In genomic region chr20:433300-433975, GRCh38 we compare ENCODE assay signal across 8 cellular contexts. TPM values are rescaled to one million over a fixed set of nuclear protein-coding genes. Genes with fewer than 3 reads are reported as not detected.
DNase-seq lines count a peak whose midpoint lies in the region; ATAC-seq and TF ChIP-seq lines count a peak whose summit lies in the region.

No MANE protein-coding gene starts in this region.

- no peaks in the 10 kb centered on the region for H3K27me3 Mint-ChIP-seq in naive thymus-derived CD4-positive, alpha-beta T cell

- WGBS in esophagus squamous epithelium, 2 donors, result 63 to 77% methylated on average over 9 to 10 of the region's 12 CpGs

- peak overlapping the region; percentile 79 for H3K4me2 ChIP-seq in BLaER1

- H3K27ac ChIP-seq in BLaER1 (peak overlapping the region; percentile 50), esophagus squamous epithelium (no peak overlapping the region)
- H3K27ac ChIP-seq in naive thymus-derived CD4-positive, alpha-beta T cell (ENCODE audit: low read depth, low read length), result peak overlapping the region; percentile 27

- peak overlapping the region; percentile 61 to 93 (median 88) for H3K27ac Mint-ChIP-seq in naive thymus-derived CD4-positive, alpha-beta T cell

- ATAC-seq in GM19455 (IDR thresholded peaks at IDR 0.05; ENCODE audit: unreplicated experiment) (peak; percentile 84), HG03521 (IDR thresholded peaks at IDR 0.05; ENCODE audit: unreplicated experiment) (peak; percentile 75)
- peak; percentile 64 for ATAC-seq in naive thymus-derived CD4-positive, alpha-beta T cell

- TF ChIP-seq POLR2A in esophagus squamous epithelium (IDR thresholded peaks at IDR 0.05), result no peak

- peaks cover 0 to 45% (median 19%) of the 10 kb centered on the region in 5 donors for H3K36me3 Mint-ChIP-seq in naive thymus-derived CD4-positive, alpha-beta T cell

- peaks cover 40 to 65% (median 60%) of the 10 kb centered on the region in 7 donors for H3K4me1 Mint-ChIP-seq in naive thymus-derived CD4-positive, alpha-beta T cell

- H3K4me3 ChIP-seq in BLaER1, result no peak overlapping the region
- no peak overlapping the region for H3K4me3 ChIP-seq in naive thymus-derived CD4-positive, alpha-beta T cell (ENCODE audit: low read length)
- no peak overlapping the region for H3K4me3 ChIP-seq in esophagus squamous epithelium

- CTCF ChIA-PET in naive thymus-derived CD4-positive, alpha-beta T cell (lab: Charles Lee), result no interaction called here

- H3K27me3 ChIP-seq in BLaER1 (no peaks in the 10 kb centered on the region), esophagus squamous epithelium (no peaks in the 10 kb centered on the region)
- H3K27me3 ChIP-seq in naive thymus-derived CD4-positive, alpha-beta T cell (ENCODE audit: control insufficient read depth in 2 of 2, insufficient read depth in 2 of 2, low read length in 2 of 2), result no peaks in the 10 kb centered on the region

- POLR2A ChIA-PET in naive thymus-derived CD4-positive, alpha-beta T cell (lab: Charles Lee), result no interaction called here

- intact Hi-C loops in naive thymus-derived CD4-positive, alpha-beta T cell (cut with micrococcal nuclease), result loop anchor here in 1 of 2 donors (2.0 kb wide), 1 partner anchor 25 kb away; the partner anchor contains the start of gene RBCK1
- intact Hi-C loops in esophagus squamous epithelium (cut with DNase I), result no loop called here

- peaks cover 55% of the 10 kb centered on the region for H3K4me1 ChIP-seq in BLaER1
- H3K4me1 ChIP-seq in naive thymus-derived CD4-positive, alpha-beta T cell (ENCODE audit: control insufficient read depth in 2 of 2, insufficient read depth in 2 of 2, low read length in 2 of 2), result peaks cover 30 to 35% of the 10 kb centered on the region in 2 donors
- H3K4me1 ChIP-seq in esophagus squamous epithelium, result peaks cover 0 to 32% (median 3%) of the 10 kb centered on the region in 3 donors

- no peaks in the 10 kb centered on the region for H3K9me3 Mint-ChIP-seq in naive thymus-derived CD4-positive, alpha-beta T cell

- H3K9ac ChIP-seq in BLaER1, result no peak overlapping the region

- H3K36me3 ChIP-seq in BLaER1, result peaks cover 79% of the 10 kb centered on the region
- H3K36me3 ChIP-seq in naive thymus-derived CD4-positive, alpha-beta T cell (ENCODE audit: control insufficient read depth in 2 of 3, insufficient read depth in 3 of 3, low read length in 3 of 3), result peaks cover 0 to 65% (median 3%) of the 10 kb centered on the region in 3 experiments
- H3K36me3 ChIP-seq in esophagus squamous epithelium, result peaks cover 11 to 90% (median 50%) of the 10 kb centered on the region in 3 donors

- peak; percentile 79 for DNase-seq in activated CD8-positive, alpha-beta memory T cell treated with anti-CD3 and anti-CD28 coated beads, Interleukin-2, amount 50 U/mL, for 48 hours
- peak in 4 of 9 donors; percentile 11 to 75 (median 18) for DNase-seq in naive thymus-derived CD4-positive, alpha-beta T cell
- DNase-seq in esophagus squamous epithelium (lab: John Stamatoyannopoulos, UW) (no peak), NCI-H1105 treated with DMSO at 0.1 percent for 48 hours (lab: John Stamatoyannopoulos, UW) (no peak), ureter (ENCODE audit: low spot score) (no peak)

- peaks cover 77% of the 10 kb centered on the region for H4K20me1 ChIP-seq in BLaER1

- H3K4me3 Mint-ChIP-seq in naive thymus-derived CD4-positive, alpha-beta T cell, result peak overlapping the region; percentile 52 to 78 (median 63)

- H3K9me3 ChIP-seq in BLaER1 (no peaks in the 10 kb centered on the region), esophagus squamous epithelium (no peaks in the 10 kb centered on the region)
- no peaks in the 10 kb centered on the region for H3K9me3 ChIP-seq in naive thymus-derived CD4-positive, alpha-beta T cell (ENCODE audit: control insufficient read depth in 2 of 3, low read length in 3 of 3)

- TF ChIP-seq CTCF in esophagus squamous epithelium (IDR thresholded peaks at IDR 0.05), result no peak

RNA-seq across cellular contexts. Expression of gene RBCK1, which starts 25.3 kb away (rescaled TPM):
- total RNA-seq in naive thymus-derived CD4-positive, alpha-beta T cell, result 100 to 1,000 TPM in 1 of 5 experiments, 10 to 100 TPM in 4; 70.3 to 153 (median 96.9) TPM
- 10 to 100 TPM; 80.1 to 98.1 TPM for polyA plus RNA-seq in naive thymus-derived CD4-positive, alpha-beta T cell
- total RNA-seq in esophagus squamous epithelium (10 to 100 TPM; 46.9 to 79.8 (median 63.2) TPM), ureter (133 TPM)

RNA-seq across cellular contexts. Expression of gene TBC1D20, which starts 28.9 kb away (rescaled TPM):
- total RNA-seq in naive thymus-derived CD4-positive, alpha-beta T cell, result 10 to 100 TPM; 26.3 to 45.7 (median 35.4) TPM
- polyA plus RNA-seq in naive thymus-derived CD4-positive, alpha-beta T cell, result 10 to 100 TPM; 19.9 to 24.3 TPM
- total RNA-seq in esophagus squamous epithelium (10 to 100 TPM; 18.1 to 33.2 (median 26.0) TPM), ureter (48.6 TPM)

RNA-seq across cellular contexts. Expression of gene TRIB3, which starts 52.9 kb away (rescaled TPM):
- 10 to 100 TPM in 1 of 5 experiments, 1 to 10 TPM in 4; 2.4 to 27.7 (median 9.4) TPM for total RNA-seq in naive thymus-derived CD4-positive, alpha-beta T cell
- polyA plus RNA-seq in naive thymus-derived CD4-positive, alpha-beta T cell, result 10 to 100 TPM; 12.6 to 16.0 TPM
- total RNA-seq in esophagus squamous epithelium, result 10 to 100 TPM in 3 of 4 donors, 1 to 10 TPM in 1; 6.5 to 22.0 (median 11.9) TPM
- total RNA-seq in ureter, result 28.1 TPM

Comparison
In these comparisons a context has a peak if more than half of its experiments do, and no peak if none do; other contexts are left out.
1. H3K27ac ChIP-seq: peak in BLaER1 (single experiment) and naive thymus-derived CD4-positive, alpha-beta T cell (single experiment); none in esophagus squamous epithelium (0 of 4).
2. Peak in every context shown above with its lines, with median percentiles within 50 percentile points of each other: ATAC-seq.